Comparison of ENCODE assay signal across 21 cellular contexts in the genomic region with DNA sequence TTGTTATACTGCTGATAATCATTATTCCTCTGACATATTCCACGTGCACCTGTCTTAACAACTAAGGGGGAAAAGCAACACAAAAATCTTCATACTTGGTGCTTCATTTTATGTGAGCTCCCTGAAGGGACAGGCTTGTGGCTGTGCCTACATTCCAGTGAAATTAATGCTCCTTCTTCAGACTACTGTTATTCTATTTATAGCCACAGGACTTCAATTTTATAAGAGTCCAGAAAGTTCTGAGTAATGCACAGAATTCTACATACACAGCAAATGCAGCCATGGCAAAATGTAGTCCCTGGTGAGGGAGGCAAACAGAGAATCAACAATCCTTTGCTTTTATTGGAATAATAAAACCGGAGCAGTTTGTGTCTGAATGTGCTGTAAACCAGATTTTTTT.
DNase-seq lines count a peak whose midpoint lies in the region; ATAC-seq and TF ChIP-seq lines count a peak whose summit lies in the region.
"Had no signal": no experiment of that assay in that cellular context is flagged by ENCODE, and none has a peak within 500 bp of the region (broad histone marks: within the 10 kb centered on the region; RNA-seq: fewer than 3 reads in every experiment).

No MANE protein-coding gene starts in this region.

- H3K27ac ChIP-seq in ACC112 (ENCODE audit: low read depth, low read length) (peak overlapping the region; percentile 24; the same call in 1 of the 2 replicates), mesenchymal stem cell (ENCODE audit: low read length, poor library complexity, severe bottlenecking) (no peak overlapping the region)
- H3K27ac ChIP-seq: esophagus squamous epithelium, hepatocyte, HL-60 had no signal

- H3K36me3 ChIP-seq in ACC112 (ENCODE audit: insufficient read depth, low read length) (peaks cover 15% of the 10 kb centered on the region), mesenchymal stem cell (ENCODE audit: control insufficient read depth in 1 of 2, insufficient read depth in 2 of 2, low read depth in 1 of 2, low read length in 2 of 2) (peaks cover 6 to 17% of the 10 kb centered on the region in 2 experiments)
- H3K36me3 ChIP-seq: esophagus squamous epithelium had no signal

- no peaks in the 10 kb centered on the region for H3K27me3 Mint-ChIP-seq in natural killer cell treated with Interleukin-12 subunit alpha and Interleukin-12 subunit beta and Interleukin-15 and Interleukin-18, amount 100 ng/mL, for 72 hours
- H3K27me3 Mint-ChIP-seq: memory B cell had no signal

- H2BK120ac ChIP-seq in mesenchymal stem cell (ENCODE audit: low read depth, low read length), result no peak overlapping the region

- DNase-seq in HCEC 1CT, result peak; percentile 49
- DNase-seq in astrocyte of the spinal cord (ENCODE audit: low read depth, low spot score), result peak; percentile 63
- DNase-seq in mesenchymal stem cell, result peak; percentile 63
- no peak for DNase-seq in NCI-H187 treated with DMSO at 0.1 percent for 48 hours (lab: John Stamatoyannopoulos, UW)
- no peak for DNase-seq in T1000 (lab: John Stamatoyannopoulos, UW)
- no peak for DNase-seq in natural killer cell treated with Interleukin-12 subunit alpha and Interleukin-12 subunit beta and Interleukin-15 and Interleukin-18, amount 100 ng/mL, for 72 hours (ENCODE audit: low spot score)
- DNase-seq: activated CD4-positive, CD25-positive, alpha-beta regulatory T cell treated with anti-CD3 and anti-CD28 coated beads, Interleukin-2, amount 50 U/mL, for 72 hours; effector memory CD4-positive, alpha-beta T cell; esophagus squamous epithelium; H9; kidney; NCI-H1092; NCI-H526 treated with DMSO at 0.1 percent for 48 hours; OCI-M1 had no signal

- no peak overlapping the region for H2AFZ ChIP-seq in ACC112 (ENCODE audit: low read length, unreplicated experiment)
- no peak overlapping the region for H2AFZ ChIP-seq in mesenchymal stem cell (ENCODE audit: low read depth, low read length)
- H2AFZ ChIP-seq: hepatocyte had no signal

- no peak overlapping the region for H2BK5ac ChIP-seq in mesenchymal stem cell (ENCODE audit: low read depth, low read length, poor library complexity, severe bottlenecking)

- no peak overlapping the region for H2BK15ac ChIP-seq in mesenchymal stem cell (ENCODE audit: low read depth, poor library complexity, severe bottlenecking)

- H3K9me3 Mint-ChIP-seq in natural killer cell treated with Interleukin-12 subunit alpha and Interleukin-12 subunit beta and Interleukin-15 and Interleukin-18, amount 100 ng/mL, for 72 hours, result peaks cover 4% of the 10 kb centered on the region

- H3K4me1 ChIP-seq in ACC112 (ENCODE audit: control insufficient read depth, insufficient read depth, low read length, unreplicated experiment), result peaks cover 52% of the 10 kb centered on the region
- peaks cover 3% of the 10 kb centered on the region for H3K4me1 ChIP-seq in mesenchymal stem cell (ENCODE audit: control insufficient read depth, insufficient read depth, low read depth, low read length)

- in situ Hi-C loops in astrocyte of the spinal cord (cut with HindIII; ENCODE audit: low sequenced_read_pairs), result no loop called here

- H2BK12ac ChIP-seq in mesenchymal stem cell (ENCODE audit: low read length in 2 of 2), result no peak overlapping the region

- H4K91ac ChIP-seq in mesenchymal stem cell (ENCODE audit: low read length), result no peak overlapping the region

- no peaks in the 10 kb centered on the region for H3K27me3 ChIP-seq in ACC112 (ENCODE audit: insufficient read depth, low read length)
- no peaks in the 10 kb centered on the region for H3K27me3 ChIP-seq in mesenchymal stem cell (ENCODE audit: control insufficient read depth in 1 of 2, insufficient read depth in 1 of 2, low read length in 2 of 2)
- H3K27me3 ChIP-seq: esophagus squamous epithelium, hepatocyte, tibial nerve had no signal

- peaks cover 7% of the 10 kb centered on the region for H3K36me3 Mint-ChIP-seq in natural killer cell treated with Interleukin-12 subunit alpha and Interleukin-12 subunit beta and Interleukin-15 and Interleukin-18, amount 100 ng/mL, for 72 hours
- H3K36me3 Mint-ChIP-seq: memory B cell had no signal

- H3K79me2 ChIP-seq in ACC112 (ENCODE audit: control insufficient read depth, insufficient read depth, low read length, unreplicated experiment), result peaks cover 6% of the 10 kb centered on the region
- H3K79me2 ChIP-seq: hepatocyte had no signal

- no peak overlapping the region for H3K4me2 ChIP-seq in mesenchymal stem cell (ENCODE audit: low read length, poor library complexity, severe bottlenecking)
- H3K4me2 ChIP-seq: hepatocyte had no signal

- H3K4ac ChIP-seq in mesenchymal stem cell (ENCODE audit: low read depth in 1 of 2, low read length in 2 of 2), result no peak overlapping the region

- peaks cover 16% of the 10 kb centered on the region for H3K79me1 ChIP-seq in mesenchymal stem cell (replicated peaks; ENCODE audit: low read length, poor library complexity, severe bottlenecking)

- ATAC-seq in HG02588 (IDR thresholded peaks at IDR 0.05; ENCODE audit: unreplicated experiment), result no peak
- ATAC-seq in natural killer cell treated with Interleukin-12 subunit alpha and Interleukin-12 subunit beta and Interleukin-15 and Interleukin-18, amount 100 ng/mL, for 72 hours, result no peak

- 82% methylated on average over 2 of the region's 2 CpGs for WGBS in mesenchymal stem cell

- H3K14ac ChIP-seq in mesenchymal stem cell (ENCODE audit: low read length in 2 of 2), result no peak overlapping the region

- H2AK5ac ChIP-seq in mesenchymal stem cell (ENCODE audit: low read length, severe bottlenecking), result no peak overlapping the region

- no peak overlapping the region for H3K23ac ChIP-seq in mesenchymal stem cell (ENCODE audit: low read length in 2 of 2)

- H3K27ac Mint-ChIP-seq in natural killer cell treated with Interleukin-12 subunit alpha and Interleukin-12 subunit beta and Interleukin-15 and Interleukin-18, amount 100 ng/mL, for 72 hours, result no peak overlapping the region
- H3K27ac Mint-ChIP-seq: activated T-helper 2 cell treated with anti-CD3 and anti-CD28 coated beads, Interferon-gamma antibody, Interleukin-2, Interleukin-4, amounts not matched to agents 10 μg/mL and 5 μg/mL and 100 μg/mL, durations not matched to agents 14 hours and 24 hours and 36 hours; memory B cell had no signal

- H3K4me3 ChIP-seq in ACC112 (ENCODE audit: low read depth, low read length) (no peak overlapping the region), astrocyte of the spinal cord (ENCODE audit: low read depth, low read length) (no peak overlapping the region), mesenchymal stem cell (ENCODE audit: insufficient read depth in 1 of 2, low read depth in 1 of 2, low read length in 2 of 2) (no peak overlapping the region)
- H3K4me3 ChIP-seq: esophagus squamous epithelium, hepatocyte, tibial nerve had no signal

- H3K18ac ChIP-seq in mesenchymal stem cell (ENCODE audit: low read depth in 1 of 2, low read length in 2 of 2), result no peak overlapping the region

- H4K8ac ChIP-seq in mesenchymal stem cell (ENCODE audit: low read length), result no peak overlapping the region

- no peak overlapping the region for H3K4me3 Mint-ChIP-seq in natural killer cell treated with Interleukin-12 subunit alpha and Interleukin-12 subunit beta and Interleukin-15 and Interleukin-18, amount 100 ng/mL, for 72 hours
- H3K4me3 Mint-ChIP-seq: H9, memory B cell had no signal

- no peak for TF ChIP-seq CTCF in astrocyte of the spinal cord (IDR thresholded peaks at IDR 0.05; ENCODE audit: low read depth, low read length)

- H3K9me3 ChIP-seq in mesenchymal stem cell (ENCODE audit: control insufficient read depth, low read length), result no peaks in the 10 kb centered on the region
- H3K9me3 ChIP-seq: tibial nerve had no signal

- no peaks in the 10 kb centered on the region for H3K4me1 Mint-ChIP-seq in natural killer cell treated with Interleukin-12 subunit alpha and Interleukin-12 subunit beta and Interleukin-15 and Interleukin-18, amount 100 ng/mL, for 72 hours (ENCODE audit: low read depth in 2 of 2)
- H3K4me1 Mint-ChIP-seq: memory B cell had no signal

- H3K9ac ChIP-seq in mesenchymal stem cell (ENCODE audit: low read length), result no peak overlapping the region

Comparison
In these comparisons a context has a peak if more than half of its experiments do, and no peak if none do; other contexts are left out.
1. DNase-seq: peak in HCEC 1CT (single experiment), astrocyte of the spinal cord (single experiment) and mesenchymal stem cell (single experiment); none in NCI-H187 treated with DMSO at 0.1 percent for 48 hours (single experiment), T1000 (single experiment) and natural killer cell treated with Interleukin-12 subunit alpha and Interleukin-12 subunit beta and Interleukin-15 and Interleukin-18, amount 100 ng/mL, for 72 hours (single experiment).